ENCODE assay signal across 31 cellular contexts in the genomic region with DNA sequence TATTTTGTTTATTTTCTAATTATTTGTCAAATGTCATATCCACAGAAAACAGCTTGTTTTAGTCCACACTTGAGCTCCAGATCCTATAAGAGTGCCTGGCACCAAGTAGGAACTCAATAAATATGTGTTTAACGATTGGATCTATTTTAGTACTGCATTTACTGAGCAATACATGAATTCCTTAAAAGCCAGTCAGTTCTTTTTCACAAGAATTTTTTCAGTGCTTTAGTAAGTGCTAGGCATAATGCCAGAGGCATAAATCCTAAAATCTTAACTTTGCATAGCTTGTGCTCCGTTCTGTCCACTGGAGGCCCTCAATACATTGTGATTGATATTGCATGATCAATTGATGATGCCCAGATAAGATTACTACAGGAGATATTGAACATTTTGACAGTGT.
"Had no signal": no experiment of that assay in that cellular context is flagged by ENCODE, and none has a peak within 500 bp of the region (broad histone marks: within the 10 kb centered on the region; RNA-seq: fewer than 3 reads in every experiment).

No MANE protein-coding gene starts in this region.

- ATAC-seq: activated CD4-positive, CD25-positive, alpha-beta regulatory T cell treated with anti-CD3 and anti-CD28 coated beads, Interleukin-2, amount 50 U/mL, for 24 hours; activated CD8-positive, alpha-beta T cell treated with anti-CD3 and anti-CD28 coated beads for 36 hours; activated T-cell treated with anti-CD3 and anti-CD28 coated beads, Interleukin-2, amount 50 U/mL, for 4 hours; activated T-helper 17 cell treated with anti-CD3 and anti-CD28 coated beads, Interleukin-2, amount 50 U/mL, for 72 hours; esophagus mucosa; foreskin keratinocyte; gastrocnemius medialis; T-cell; T-helper 17 cell had no signal

- H3K27me3 ChIP-seq: adrenal gland, breast epithelium, cardiac muscle cell, colonic mucosa, foreskin keratinocyte, gastrocnemius medialis had no signal

- H3K4me3 ChIP-seq: adrenal gland, breast epithelium, cardiac muscle cell, colonic mucosa, gastrocnemius medialis had no signal

- H3K27ac ChIP-seq: adrenal gland, breast epithelium, cardiac muscle cell, colonic mucosa, foreskin keratinocyte, gastrocnemius medialis, WERI-Rb-1 had no signal

- H3K9me3 ChIP-seq: adrenal gland, breast epithelium, colonic mucosa, gastrocnemius medialis had no signal

- H3K36me3 ChIP-seq: adrenal gland, breast epithelium, cardiac muscle cell, colonic mucosa, gastrocnemius medialis, WERI-Rb-1 had no signal

- H3K4me1 ChIP-seq: adrenal gland, breast epithelium, colonic mucosa, foreskin keratinocyte had no signal

- DNase-seq: activated B cell treated with CpG ODN at 0.5 μM for 24 hours; activated CD4-positive, alpha-beta T cell treated with anti-CD3 and anti-CD28 coated beads for 48 hours; activated CD4-positive, alpha-beta T cell treated with anti-CD3 and anti-CD28 coated beads, Interleukin-2, amount 50 U/mL, for 1 hour; activated CD4-positive, alpha-beta T cell treated with anti-CD3 and anti-CD28 coated beads, Interleukin-2, amount 50 U/mL, for 48 hours; activated CD8-positive, alpha-beta memory T cell treated with anti-CD3 and anti-CD28 coated beads for 24 hours; activated CD8-positive, alpha-beta T cell treated with anti-CD3 and anti-CD28 coated beads for 36 hours; activated effector memory CD4-positive, alpha-beta T cell treated with Interleukin-2 at 50 U/mL for 16 hours; activated gamma-delta T cell treated with Interleukin-2 at 50 U/mL for 16 hours; activated naive CD4-positive, alpha-beta T cell treated with anti-CD3 and anti-CD28 coated beads, Interleukin-2, amount 50 U/mL, for 16 hours; activated naive CD4-positive, alpha-beta T cell treated with Interleukin-2 at 50 U/mL for 16 hours; activated T-cell treated with anti-CD3 and anti-CD28 coated beads, Interleukin-2, amount 50 U/mL, for 4 hours; adrenal gland; amygdala; aorta; central memory CD4-positive, alpha-beta T cell; cerebellar nuclear complex; colonic mucosa; effector CD8-positive, alpha-beta T cell; foreskin keratinocyte; gastrocnemius medialis; glutamatergic neuron; SW 1271; T-cell; T-helper 17 cell; T1000; WERI-Rb-1 had no signal
